ENCODE assay signal across 10 cellular contexts in the genomic region with DNA sequence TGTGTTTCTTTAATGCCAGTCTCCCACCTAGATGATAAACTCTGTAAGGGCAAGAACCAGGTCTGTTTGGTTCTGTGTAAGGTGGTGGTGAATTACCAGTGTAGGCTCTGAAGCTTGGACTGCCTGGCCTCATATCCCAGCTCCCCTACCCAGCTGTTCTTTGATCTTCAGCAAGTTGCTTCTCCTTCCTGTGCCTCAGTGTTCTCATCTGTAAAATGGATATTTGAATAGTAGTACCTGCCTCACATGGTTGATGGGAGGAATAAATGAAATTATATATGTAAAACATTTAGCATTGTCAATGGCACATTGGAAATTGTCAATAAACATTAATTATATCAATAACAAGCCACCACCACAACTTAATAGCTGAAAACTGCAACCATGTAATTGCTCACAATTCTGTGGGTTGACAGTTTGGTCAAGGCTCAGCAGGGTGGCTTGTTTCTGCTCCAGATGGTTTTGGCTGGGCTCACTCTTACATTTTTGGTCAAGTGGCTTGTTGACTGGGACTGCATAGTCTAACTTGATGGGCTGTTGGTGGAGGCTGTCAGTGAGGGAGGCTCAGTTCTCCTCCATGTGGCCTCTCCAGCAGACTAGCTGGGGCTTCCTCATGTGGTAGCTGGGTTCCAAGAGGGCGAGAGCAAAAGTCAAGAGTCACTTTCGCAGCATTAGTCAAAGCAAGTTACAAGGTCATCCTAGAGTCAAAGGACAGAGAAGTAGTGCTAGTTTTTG.
DNase-seq lines count a peak whose midpoint lies in the region; ATAC-seq lines count a peak whose summit lies in the region.
"Had no signal": no experiment of that assay in that cellular context is flagged by ENCODE, and none has a peak within 500 bp of the region (broad histone marks: within the 10 kb centered on the region; RNA-seq: fewer than 3 reads in every experiment).

No MANE protein-coding gene starts in this region.

- peaks cover 0 to 3% of the 10 kb centered on the region in 2 donors for H3K36me3 Mint-ChIP-seq in activated T-cell treated with anti-CD3 and anti-CD28 coated beads, Interleukin-2, amount 50 U/mL, for 72 hours (ENCODE audit: insufficient read depth in 2 of 2)

- H3K27me3 Mint-ChIP-seq in activated T-cell treated with anti-CD3 and anti-CD28 coated beads, Interleukin-2, amount 50 U/mL, for 72 hours (ENCODE audit: low read depth): no peaks in the 10 kb centered on the region

- peak overlapping the region; percentile 78 for H3K27ac Mint-ChIP-seq in activated T-cell treated with anti-CD3 and anti-CD28 coated beads, Interleukin-2, amount 50 U/mL, for 72 hours

- DNase-seq in activated T-cell treated with anti-CD3 and anti-CD28 coated beads, Interleukin-2, amount 50 U/mL, for 72 hours: peak; percentile 42 to 54
- DNase-seq in activated T-cell treated with anti-CD3 and anti-CD28 coated beads for 4 hours (no peak), NAMALWA (ENCODE audit: low spot score) (peak; percentile 55), astrocyte of the hippocampus (ENCODE audit: low read depth, low spot score) (peak; percentile 61), anterior cingulate cortex (lab: John Stamatoyannopoulos, UW) (no peak)
- peak; percentile 63 for DNase-seq in stimulated activated CD8-positive, alpha-beta memory T cell treated with anti-CD3 and anti-CD28 coated beads, Interleukin-4, amount 100 ng/mL, for 48 hours
- DNase-seq: BE2C, esophagus squamous epithelium had no signal

- peaks cover 91% of the 10 kb centered on the region for H3K4me1 Mint-ChIP-seq in activated T-cell treated with anti-CD3 and anti-CD28 coated beads, Interleukin-2, amount 50 U/mL, for 72 hours (ENCODE audit: low read depth)

- peak in 1 of 2 donors; percentile 9 for ATAC-seq in activated T-cell treated with anti-CD3 and anti-CD28 coated beads, Interleukin-2, amount 50 U/mL, for 72 hours (replicated peaks in 1 of 2)
- ATAC-seq in GM18858 (IDR thresholded peaks at IDR 0.05; ENCODE audit: unreplicated experiment) (no peak), HG02870 (IDR thresholded peaks at IDR 0.05; ENCODE audit: unreplicated experiment) (no peak)

- H3K4me3 Mint-ChIP-seq in activated T-cell treated with anti-CD3 and anti-CD28 coated beads, Interleukin-2, amount 50 U/mL, for 72 hours: peak overlapping the region; percentile 66 to 75

- no peaks in the 10 kb centered on the region for H3K9me3 Mint-ChIP-seq in activated T-cell treated with anti-CD3 and anti-CD28 coated beads, Interleukin-2, amount 50 U/mL, for 72 hours

Comparison
In these comparisons a context has a peak if more than half of its experiments do, and no peak if none do; other contexts are left out.
1. DNase-seq: peak in activated T-cell treated with anti-CD3 and anti-CD28 coated beads, Interleukin-2, amount 50 U/mL, for 72 hours (2 of 2), NAMALWA (single experiment), astrocyte of the hippocampus (single experiment) and stimulated activated CD8-positive, alpha-beta memory T cell treated with anti-CD3 and anti-CD28 coated beads, Interleukin-4, amount 100 ng/mL, for 48 hours (single experiment); none in activated T-cell treated with anti-CD3 and anti-CD28 coated beads for 4 hours (single experiment) and anterior cingulate cortex (0 of 58).